ENCODE assay signal across 2 cellular contexts in the genomic region with DNA sequence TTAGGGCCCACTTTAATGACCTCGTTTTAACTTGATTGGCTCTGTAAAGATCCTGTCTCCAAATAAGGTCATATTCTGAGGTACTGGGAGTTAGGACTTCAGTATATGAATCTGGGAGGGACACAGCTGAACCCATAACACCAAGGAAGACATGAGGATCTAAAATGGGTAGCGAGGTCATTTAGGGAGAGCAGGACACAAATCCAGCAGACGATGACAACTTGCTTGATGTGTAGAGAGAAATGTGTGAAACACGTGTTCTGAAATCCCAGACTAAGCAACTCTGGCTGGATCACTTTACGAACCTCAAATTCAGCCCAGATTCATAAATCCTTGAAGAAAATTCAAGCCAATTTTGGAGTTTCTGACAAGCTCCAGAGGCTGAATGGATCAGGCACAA.
TF ChIP-seq lines count a peak whose summit lies in the region.

No MANE protein-coding gene starts in this region.

TF ChIP-seq in GM23338, 12 proteins besides CTCF, POLR2A, EP300 and RAD21:
- no peak for TF ChIP-seq NANOG (IDR thresholded peaks at IDR 0.05; ENCODE audit: borderline replicate concordance)
- TF ChIP-seq JUNB (IDR thresholded peaks at IDR 0.05; ENCODE audit: unreplicated experiment): no peak
TF ChIP-seq in GM23338: peak in this region for 0.

TF ChIP-seq in K562, 482 proteins besides CTCF, POLR2A, EP300 and RAD21:
- no peak for TF ChIP-seq HMGN3 (IDR thresholded peaks at IDR 0.05; ENCODE audit: borderline replicate concordance, extremely low read depth, insufficient read length, low read depth, low read length)
- no peak for TF ChIP-seq CBFA2T3 (IDR thresholded peaks at IDR 0.05)
- TF ChIP-seq, protein P1, sequence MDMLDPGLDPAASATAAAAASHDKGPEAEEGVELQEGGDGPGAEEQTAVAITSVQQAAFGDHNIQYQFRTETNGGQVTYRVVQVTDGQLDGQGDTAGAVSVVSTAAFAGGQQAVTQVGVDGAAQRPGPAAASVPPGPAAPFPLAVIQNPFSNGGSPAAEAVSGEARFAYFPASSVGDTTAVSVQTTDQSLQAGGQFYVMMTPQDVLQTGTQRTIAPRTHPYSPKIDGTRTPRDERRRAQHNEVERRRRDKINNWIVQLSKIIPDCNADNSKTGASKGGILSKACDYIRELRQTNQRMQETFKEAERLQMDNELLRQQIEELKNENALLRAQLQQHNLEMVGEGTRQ (CRISPR knock-in tag; IDR thresholded peaks at IDR 0.05): no peak
- TF ChIP-seq, protein P2, sequence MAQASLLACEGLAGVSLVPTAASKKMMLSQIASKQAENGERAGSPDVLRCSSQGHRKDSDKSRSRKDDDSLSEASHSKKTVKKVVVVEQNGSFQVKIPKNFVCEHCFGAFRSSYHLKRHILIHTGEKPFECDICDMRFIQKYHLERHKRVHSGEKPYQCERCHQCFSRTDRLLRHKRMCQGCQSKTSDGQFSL (CRISPR knock-in tag; IDR thresholded peaks at IDR 0.05): no peak
- TF ChIP-seq, protein P2 (tag; IDR thresholded peaks at IDR 0.05): no peak
- TF ChIP-seq MEIS2 (IDR thresholded peaks at IDR 0.05; ENCODE audit: partially characterized antibody): no peak
- no peak for TF ChIP-seq ZC3H8 (IDR thresholded peaks at IDR 0.05)
- no peak for TF ChIP-seq RBBP5 (IDR thresholded peaks at IDR 0.05; ENCODE audit: borderline replicate concordance, insufficient read depth, low read length, poor library complexity, severe bottlenecking)
- no peak for TF ChIP-seq ADNP (tag; IDR thresholded peaks at IDR 0.05)
